17 cellular contexts compared by ENCODE assay signal in genomic region chr4:71692963-71693362, GRCh38.
DNase-seq lines count a peak whose midpoint lies in the region; TF ChIP-seq lines count a peak whose summit lies in the region.
"Had no signal": no experiment of that assay in that cellular context is flagged by ENCODE, and none has a peak within 500 bp of the region (broad histone marks: within the 10 kb centered on the region; RNA-seq: fewer than 3 reads in every experiment).

No MANE protein-coding gene starts in this region.

- no peak for TF ChIP-seq CTCF in H9 (conservative IDR thresholded peaks at IDR 0.05)
- TF ChIP-seq CTCF in VCaP (conservative IDR thresholded peaks at IDR 0.05): no peak

- no CpG with 5 or more reads among the region's 1 CpG for WGBS in H9 (ENCODE audit: extremely low coverage, insufficient read length, low lambda C conversion rate)

- H3K4me1 ChIP-seq in H9 (ENCODE audit: insufficient read depth, low read length): peaks cover 6% of the 10 kb centered on the region; the same call in 1 of the 2 replicates
- H3K4me1 ChIP-seq: BLaER1, Caco-2 had no signal

- no peaks in the 10 kb centered on the region for H3K27me3 ChIP-seq in H9 (ENCODE audit: insufficient read depth, low read length)
- H3K27me3 ChIP-seq: BLaER1 had no signal

- H3K23me2 ChIP-seq in H9 (ENCODE audit: insufficient read length, low read depth, low read length, poor library complexity, severe bottlenecking): no peaks in the 10 kb centered on the region

- no peak overlapping the region for H2BK12ac ChIP-seq in H9 (ENCODE audit: insufficient read length, low read depth, low read length)

- H3K56ac ChIP-seq in H9 (ENCODE audit: insufficient read length, low read depth, low read length): no peak overlapping the region

- H4K5ac ChIP-seq in H9 (ENCODE audit: insufficient read length, low read depth, low read length): no peak overlapping the region

- H3K18ac ChIP-seq in H9 (ENCODE audit: insufficient read length, low read depth, low read length): no peak overlapping the region

- H2BK120ac ChIP-seq in H9 (ENCODE audit: low read depth, low read length, poor library complexity, severe bottlenecking): no peak overlapping the region

- H4K20me1 ChIP-seq in H9 (ENCODE audit: control insufficient read depth, insufficient read depth, insufficient read length): no peaks in the 10 kb centered on the region
- H4K20me1 ChIP-seq: BLaER1 had no signal

- no peaks in the 10 kb centered on the region for H3K9me3 Mint-ChIP-seq in H9
- H3K9me3 Mint-ChIP-seq: CD8-positive, alpha-beta T cell; HFFc6 had no signal

- H3K27ac ChIP-seq in H9 (ENCODE audit: insufficient read length, low read depth, low read length) (no peak overlapping the region), VCaP (peak overlapping the region; percentile 45)
- H3K27ac ChIP-seq: BLaER1, C4-2B had no signal

- H3K23ac ChIP-seq in H9 (ENCODE audit: insufficient read length, low read depth, low read length): no peak overlapping the region

- no peak overlapping the region for H3K4me2 ChIP-seq in H9 (ENCODE audit: insufficient read depth, insufficient read length, low read length)
- H3K4me2 ChIP-seq: BLaER1 had no signal

- no peak overlapping the region for H3K4me3 Mint-ChIP-seq in H9
- H3K4me3 Mint-ChIP-seq: B cell; CD4-positive, CD25-positive, alpha-beta regulatory T cell; CD8-positive, alpha-beta T cell; HFFc6 had no signal

- no peak overlapping the region for H3K14ac ChIP-seq in H9 (ENCODE audit: insufficient read depth, low read length)

- H3K36me3 Mint-ChIP-seq in H9 (ENCODE audit: insufficient read depth in 1 of 3, low read depth in 3 of 3): peaks cover 0 to under 1% (median 0%) of the 10 kb centered on the region in 3 experiments; a peak in 1 of 7 replicates
- H3K36me3 Mint-ChIP-seq: CD4-positive, CD25-positive, alpha-beta regulatory T cell; CD8-positive, alpha-beta T cell had no signal

- no peaks in the 10 kb centered on the region for H3K9me3 ChIP-seq in H9 (ENCODE audit: control insufficient read depth, low read depth, low read length)
- H3K9me3 ChIP-seq: BLaER1, Caco-2 had no signal

- no peak overlapping the region for H3K4ac ChIP-seq in H9 (ENCODE audit: low read depth, low read length)

- H3T11ph ChIP-seq in H9 (ENCODE audit: low read length): no peak overlapping the region

- no peaks in the 10 kb centered on the region for H3K79me2 ChIP-seq in H9 (ENCODE audit: insufficient read depth, low read length)

- H3K79me1 ChIP-seq in H9 (ENCODE audit: insufficient read depth, low read depth, low read length, poor library complexity, severe bottlenecking): no peaks in the 10 kb centered on the region

- H3K27me3 Mint-ChIP-seq in H9 (ENCODE audit: low read depth): no peaks in the 10 kb centered on the region; the same call in 1 of the 2 replicates

- H3K27ac Mint-ChIP-seq in H9: peak overlapping the region; percentile 17 to 89 (median 54); a peak in 5 of 7 replicates
- H3K27ac Mint-ChIP-seq: B cell; CD4-positive, CD25-positive, alpha-beta regulatory T cell; CD8-positive, alpha-beta T cell; HFFc6 had no signal

- H2AFZ ChIP-seq in H9 (ENCODE audit: low read length): no peak overlapping the region

- no peak overlapping the region for H2AK5ac ChIP-seq in H9 (ENCODE audit: insufficient read length, low read length)

- no peak overlapping the region for H4K8ac ChIP-seq in H9 (replicated peaks; ENCODE audit: insufficient read length, low read depth, low read length)

- no peak overlapping the region for H2BK15ac ChIP-seq in H9 (ENCODE audit: low read depth, low read length)

- no peak overlapping the region for H4K91ac ChIP-seq in H9 (ENCODE audit: insufficient read length, low read depth, low read length)

- H2BK20ac ChIP-seq in H9 (ENCODE audit: low read depth, low read length, poor library complexity, severe bottlenecking): no peak overlapping the region

- H3K4me1 Mint-ChIP-seq in H9: peaks cover 11 to 18% of the 10 kb centered on the region in 2 experiments
- H3K4me1 Mint-ChIP-seq: B cell; CD4-positive, CD25-positive, alpha-beta regulatory T cell had no signal

- H2BK5ac ChIP-seq in H9 (ENCODE audit: insufficient read length, low read length): no peak overlapping the region

- DNase-seq in H9: no peak
- DNase-seq in iPS-NIHi7 (ENCODE audit: extremely low spot score): peak; percentile 17
- DNase-seq in activated CD4-positive, alpha-beta T cell treated with anti-CD3 and anti-CD28 coated beads, Interleukin-2, amount 50 U/mL, for 4 hours: no peak
- DNase-seq in DMS114 treated with DMSO at 0.1 percent for 48 hours (lab: John Stamatoyannopoulos, UW; ENCODE audit: unreplicated experiment): no peak
- no peak for DNase-seq in HK-2 (ENCODE audit: unreplicated experiment)
- DNase-seq: Caco-2; CD4-positive, CD25-positive, alpha-beta regulatory T cell; CD8-positive, alpha-beta T cell; DMS79; EL; GDM1; GOT3; HFFc6 had no signal

- no peak overlapping the region for H3K9ac ChIP-seq in H9 (ENCODE audit: extremely low read depth, insufficient read length, low read length)
- H3K9ac ChIP-seq: BLaER1 had no signal
